In genomic region chr12:94230357-94230905, GRCh38 we compare ENCODE assay signal across 1 cellular context.
A peak's percentile ranks its signal among the peaks of the same experiment; 100 is the strongest.
TF ChIP-seq lines count a peak whose summit lies in the region.

No MANE protein-coding gene starts in this region.

TF ChIP-seq in HepG2, 621 proteins besides CTCF, POLR2A, EP300 and RAD21 (continued from another document and continues in another):
- no peak for TF ChIP-seq KIAA2018 (CRISPR knock-in tag; IDR thresholded peaks at IDR 0.05; ENCODE audit: borderline replicate concordance)
- peak; percentile 46; the same call in 1 of the 2 replicates for TF ChIP-seq GATAD1 (CRISPR knock-in tag; IDR thresholded peaks at IDR 0.05)
- TF ChIP-seq ZNF264 (CRISPR knock-in tag; IDR thresholded peaks at IDR 0.05) = no peak
- no peak for TF ChIP-seq MAZ (IDR thresholded peaks at IDR 0.05; ENCODE audit: borderline replicate concordance, low read depth, low read length)
- TF ChIP-seq MAZ (CRISPR knock-in tag; IDR thresholded peaks at IDR 0.05; ENCODE audit: low read depth) = no peak
- no peak for TF ChIP-seq PHF5A (CRISPR knock-in tag; IDR thresholded peaks at IDR 0.05; ENCODE audit: low read depth, unreplicated experiment)
- no peak for TF ChIP-seq NRL (CRISPR knock-in tag; IDR thresholded peaks at IDR 0.05; ENCODE audit: borderline replicate concordance)
- TF ChIP-seq HDAC2 (CRISPR knock-in tag; IDR thresholded peaks at IDR 0.05) = peak; percentile 83
- TF ChIP-seq SETDB1 (CRISPR knock-in tag; IDR thresholded peaks at IDR 0.05; ENCODE audit: borderline replicate concordance) = no peak
- TF ChIP-seq FOXM1 (CRISPR knock-in tag; IDR thresholded peaks at IDR 0.05) = no peak
- no peak for TF ChIP-seq ZFP36 (IDR thresholded peaks at IDR 0.05; ENCODE audit: borderline replicate concordance, low read depth, low read length, partially characterized antibody)
- no peak for TF ChIP-seq NONO (IDR thresholded peaks at IDR 0.05)
- TF ChIP-seq NONO (CRISPR knock-in tag; conservative IDR thresholded peaks at IDR 0.05) = no peak
- TF ChIP-seq HOXA5 (CRISPR knock-in tag; IDR thresholded peaks at IDR 0.05) = no peak
- peak; percentile 37; the same call in 1 of the 2 replicates for TF ChIP-seq EHMT2 (IDR thresholded peaks at IDR 0.05; ENCODE audit: borderline replicate concordance, low read depth, low read length)
- no peak for TF ChIP-seq ZNF773 (CRISPR knock-in tag; IDR thresholded peaks at IDR 0.05; ENCODE audit: borderline replicate concordance)
- no peak for TF ChIP-seq GLMP (CRISPR knock-in tag; IDR thresholded peaks at IDR 0.05; ENCODE audit: borderline replicate concordance)
- TF ChIP-seq PLSCR1 (CRISPR knock-in tag; IDR thresholded peaks at IDR 0.05; ENCODE audit: borderline replicate concordance) = no peak
- no peak for TF ChIP-seq ARHGAP35 (CRISPR knock-in tag; IDR thresholded peaks at IDR 0.05; ENCODE audit: borderline replicate concordance)
- TF ChIP-seq, protein P1, sequence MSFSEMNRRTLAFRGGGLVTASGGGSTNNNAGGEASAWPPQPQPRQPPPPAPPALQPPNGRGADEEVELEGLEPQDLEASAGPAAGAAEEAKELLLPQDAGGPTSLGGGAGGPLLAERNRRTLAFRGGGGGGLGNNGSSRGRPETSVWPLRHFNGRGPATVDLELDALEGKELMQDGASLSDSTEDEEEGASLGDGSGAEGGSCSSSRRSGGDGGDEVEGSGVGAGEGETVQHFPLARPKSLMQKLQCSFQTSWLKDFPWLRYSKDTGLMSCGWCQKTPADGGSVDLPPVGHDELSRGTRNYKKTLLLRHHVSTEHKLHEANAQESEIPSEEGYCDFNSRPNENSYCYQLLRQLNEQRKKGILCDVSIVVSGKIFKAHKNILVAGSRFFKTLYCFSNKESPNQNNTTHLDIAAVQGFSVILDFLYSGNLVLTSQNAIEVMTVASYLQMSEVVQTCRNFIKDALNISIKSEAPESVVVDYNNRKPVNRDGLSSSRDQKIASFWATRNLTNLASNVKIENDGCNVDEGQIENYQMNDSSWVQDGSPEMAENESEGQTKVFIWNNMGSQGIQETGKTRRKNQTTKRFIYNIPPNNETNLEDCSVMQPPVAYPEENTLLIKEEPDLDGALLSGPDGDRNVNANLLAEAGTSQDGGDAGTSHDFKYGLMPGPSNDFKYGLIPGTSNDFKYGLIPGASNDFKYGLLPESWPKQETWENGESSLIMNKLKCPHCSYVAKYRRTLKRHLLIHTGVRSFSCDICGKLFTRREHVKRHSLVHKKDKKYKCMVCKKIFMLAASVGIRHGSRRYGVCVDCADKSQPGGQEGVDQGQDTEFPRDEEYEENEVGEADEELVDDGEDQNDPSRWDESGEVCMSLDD (CRISPR knock-in tag; IDR thresholded peaks at IDR 0.05; ENCODE audit: borderline replicate concordance) = no peak
- TF ChIP-seq ZNF891 (CRISPR knock-in tag; IDR thresholded peaks at IDR 0.05) = no peak
- no peak for TF ChIP-seq HMGA1 (CRISPR knock-in tag; conservative IDR thresholded peaks at IDR 0.05)
- no peak; the same call in 1 of the 2 replicates for TF ChIP-seq KLF9 (CRISPR knock-in tag; IDR thresholded peaks at IDR 0.05; ENCODE audit: low read depth)
- TF ChIP-seq YY1 (IDR thresholded peaks at IDR 0.05; ENCODE audit: insufficient read depth, insufficient replicate concordance, low read depth, low read length) = no peak
- TF ChIP-seq ZNF577 (CRISPR knock-in tag; IDR thresholded peaks at IDR 0.05; ENCODE audit: borderline replicate concordance, low read depth) = no peak
- no peak for TF ChIP-seq HHEX (CRISPR knock-in tag; IDR thresholded peaks at IDR 0.05)
- TF ChIP-seq TCF7L2 (IDR thresholded peaks at IDR 0.05; ENCODE audit: low read depth, low read length) = no peak
- TF ChIP-seq NCOA2 (CRISPR knock-in tag; IDR thresholded peaks at IDR 0.05) = peak; percentile 92
- TF ChIP-seq HIVEP1 (CRISPR knock-in tag; IDR thresholded peaks at IDR 0.05) = no peak
- no peak for TF ChIP-seq MTA3 (CRISPR knock-in tag; IDR thresholded peaks at IDR 0.05)
- peak; percentile 93 for TF ChIP-seq ZNF644 (CRISPR knock-in tag; IDR thresholded peaks at IDR 0.05; ENCODE audit: low read depth)
- no peak for TF ChIP-seq CEBPB (IDR thresholded peaks at IDR 0.05; ENCODE audit: borderline replicate concordance, low read depth, low read length)
- TF ChIP-seq RORA (CRISPR knock-in tag; IDR thresholded peaks at IDR 0.05) = no peak
- no peak for TF ChIP-seq NPAS2 (CRISPR knock-in tag; IDR thresholded peaks at IDR 0.05; ENCODE audit: borderline replicate concordance)
- TF ChIP-seq ZEB1 (IDR thresholded peaks at IDR 0.05; ENCODE audit: insufficient replicate concordance, low read depth) = no peak
- TF ChIP-seq, protein P2, sequence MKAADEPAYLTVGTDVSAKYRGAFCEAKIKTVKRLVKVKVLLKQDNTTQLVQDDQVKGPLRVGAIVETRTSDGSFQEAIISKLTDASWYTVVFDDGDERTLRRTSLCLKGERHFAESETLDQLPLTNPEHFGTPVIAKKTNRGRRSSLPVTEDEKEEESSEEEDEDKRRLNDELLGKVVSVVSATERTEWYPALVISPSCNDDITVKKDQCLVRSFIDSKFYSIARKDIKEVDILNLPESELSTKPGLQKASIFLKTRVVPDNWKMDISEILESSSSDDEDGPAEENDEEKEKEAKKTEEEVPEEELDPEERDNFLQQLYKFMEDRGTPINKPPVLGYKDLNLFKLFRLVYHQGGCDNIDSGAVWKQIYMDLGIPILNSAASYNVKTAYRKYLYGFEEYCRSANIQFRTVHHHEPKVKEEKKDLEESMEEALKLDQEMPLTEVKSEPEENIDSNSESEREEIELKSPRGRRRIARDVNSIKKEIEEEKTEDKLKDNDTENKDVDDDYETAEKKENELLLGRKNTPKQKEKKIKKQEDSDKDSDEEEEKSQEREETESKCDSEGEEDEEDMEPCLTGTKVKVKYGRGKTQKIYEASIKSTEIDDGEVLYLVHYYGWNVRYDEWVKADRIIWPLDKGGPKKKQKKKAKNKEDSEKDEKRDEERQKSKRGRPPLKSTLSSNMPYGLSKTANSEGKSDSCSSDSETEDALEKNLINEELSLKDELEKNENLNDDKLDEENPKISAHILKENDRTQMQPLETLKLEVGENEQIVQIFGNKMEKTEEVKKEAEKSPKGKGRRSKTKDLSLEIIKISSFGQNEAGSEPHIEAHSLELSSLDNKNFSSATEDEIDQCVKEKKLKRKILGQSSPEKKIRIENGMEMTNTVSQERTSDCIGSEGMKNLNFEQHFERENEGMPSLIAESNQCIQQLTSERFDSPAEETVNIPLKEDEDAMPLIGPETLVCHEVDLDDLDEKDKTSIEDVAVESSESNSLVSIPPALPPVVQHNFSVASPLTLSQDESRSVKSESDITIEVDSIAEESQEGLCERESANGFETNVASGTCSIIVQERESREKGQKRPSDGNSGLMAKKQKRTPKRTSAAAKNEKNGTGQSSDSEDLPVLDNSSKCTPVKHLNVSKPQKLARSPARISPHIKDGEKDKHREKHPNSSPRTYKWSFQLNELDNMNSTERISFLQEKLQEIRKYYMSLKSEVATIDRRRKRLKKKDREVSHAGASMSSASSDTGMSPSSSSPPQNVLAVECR (CRISPR knock-in tag; IDR thresholded peaks at IDR 0.05; ENCODE audit: borderline replicate concordance) = no peak; the same call in 1 of the 2 replicates
- TF ChIP-seq ZSCAN25 (CRISPR knock-in tag; IDR thresholded peaks at IDR 0.05) = no peak
- TF ChIP-seq SYNCRIP (IDR thresholded peaks at IDR 0.05; ENCODE audit: insufficient read depth, low read depth, low read length) = no peak
- no peak for TF ChIP-seq MLXIP (CRISPR knock-in tag; IDR thresholded peaks at IDR 0.05; ENCODE audit: borderline replicate concordance)
- TF ChIP-seq ZNF670 (CRISPR knock-in tag; IDR thresholded peaks at IDR 0.05; ENCODE audit: borderline replicate concordance) = no peak
- peak; percentile 73 for TF ChIP-seq HDAC1 (CRISPR knock-in tag; IDR thresholded peaks at IDR 0.05)
- TF ChIP-seq TEAD3 (CRISPR knock-in tag; optimal IDR thresholded peaks at IDR 0.05; ENCODE audit: borderline replicate concordance) = peak; percentile 97
- no peak for TF ChIP-seq SOX6 (IDR thresholded peaks at IDR 0.05)
- TF ChIP-seq SOX6 (CRISPR knock-in tag; IDR thresholded peaks at IDR 0.05) = peak; percentile 94
- TF ChIP-seq SNAI1 (CRISPR knock-in tag; IDR thresholded peaks at IDR 0.05; ENCODE audit: borderline replicate concordance) = no peak
- TF ChIP-seq ERF (CRISPR knock-in tag; IDR thresholded peaks at IDR 0.05) = 0 out of 2 replicates have a peak, but pooled peaks have one; percentile 27
- TF ChIP-seq ZNF230 (CRISPR knock-in tag; IDR thresholded peaks at IDR 0.05) = no peak
- TF ChIP-seq ZNF460 (CRISPR knock-in tag; IDR thresholded peaks at IDR 0.05; ENCODE audit: borderline replicate concordance) = no peak
- TF ChIP-seq CBX5 (CRISPR knock-in tag; IDR thresholded peaks at IDR 0.05; ENCODE audit: borderline replicate concordance) = no peak
- TF ChIP-seq MZF1 (CRISPR knock-in tag; IDR thresholded peaks at IDR 0.05; ENCODE audit: borderline replicate concordance) = no peak
